ENCODE assay signal across 22 cellular contexts in the genomic region with DNA sequence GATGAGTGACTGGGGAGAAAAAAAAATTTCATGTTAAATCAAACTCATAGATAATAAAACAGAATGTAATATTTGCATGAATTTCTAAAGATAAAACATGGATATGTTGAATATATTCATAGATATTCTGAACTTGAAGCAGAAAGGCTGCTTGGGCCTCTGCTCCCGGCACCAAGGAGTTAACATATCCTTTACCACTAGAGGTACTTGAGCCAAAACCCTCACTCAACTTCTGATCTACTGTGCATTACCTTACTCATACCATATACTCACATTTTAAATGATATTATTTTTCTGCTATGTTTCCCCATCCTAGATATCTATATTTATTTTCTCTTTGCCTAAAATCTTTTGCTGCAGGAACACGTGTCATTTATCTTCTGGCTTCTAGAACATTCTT. TPM values are rescaled to one million over a fixed set of nuclear protein-coding genes. Genes with fewer than 3 reads are reported as not detected.
DNase-seq lines count a peak whose midpoint lies in the region; ATAC-seq and TF ChIP-seq lines count a peak whose summit lies in the region.
"Had no signal": no experiment of that assay in that cellular context is flagged by ENCODE, and none has a peak within 500 bp of the region (broad histone marks: within the 10 kb centered on the region; RNA-seq: fewer than 3 reads in every experiment).

No MANE protein-coding gene starts in this region.

- DNase-seq in GM23248 (peak; percentile 8), RKO (ENCODE audit: low spot score) (peak; percentile 31), foreskin keratinocyte (no peak), brain microvascular endothelial cell (no peak), NCI-H526 (lab: John Stamatoyannopoulos, UW) (no peak), caudate nucleus (lab: John Stamatoyannopoulos, UW) (no peak)
- DNase-seq: ACHN, DMS 273 treated with DMSO at 0.1 percent for 48 hours, GDM1, GOT3, NCI-H1417 treated with DMSO at 0.1 percent for 48 hours, NCI-H187 treated with DMSO at 0.1 percent for 48 hours, NCI-H2227 treated with DMSO at 0.1 percent for 48 hours, NCI-H510A treated with DMSO at 0.1 percent for 48 hours, NCI-H82, OCI-M1, RPMI8226, SHP77 treated with DMSO at 0.1 percent for 48 hours had no signal

- H3K79me2 ChIP-seq in GM23248 (ENCODE audit: insufficient read depth): peaks cover 91% of the 10 kb centered on the region

- H3K27ac ChIP-seq in GM23248 (peak overlapping the region; percentile 67), foreskin keratinocyte (peak overlapping the region; percentile 76), brain microvascular endothelial cell (no peak overlapping the region), caudate nucleus (ENCODE audit: low read depth, low read length) (no peak overlapping the region)

- TF ChIP-seq CTCF in foreskin keratinocyte (conservative IDR thresholded peaks at IDR 0.05): peak; percentile 17
- no peak for TF ChIP-seq CTCF in brain microvascular endothelial cell (IDR thresholded peaks at IDR 0.05; ENCODE audit: low read depth, low read length, missing control alignments)

- no peaks in the 10 kb centered on the region for H3K9me2 ChIP-seq in GM23248 (ENCODE audit: insufficient read depth)

- WGBS in GM23248 (ENCODE audit: low coverage in 1 of 2, low lambda C conversion rate in 2 of 2, missing lambda C conversion rate in 2 of 2), 2 experiments: 98 to 100% methylated on average over 2 of the region's 2 CpGs

- H3K4me3 ChIP-seq in GM23248 (0 out of 2 replicates have a peak overlapping the region, but pooled peaks have one; percentile 0), skeletal muscle satellite cell (ENCODE audit: low read length) (no peak overlapping the region), brain microvascular endothelial cell (ENCODE audit: low read depth, low read length) (no peak overlapping the region)
- H3K4me3 ChIP-seq: GM12878 had no signal

- H3K9ac ChIP-seq in GM23248: peak overlapping the region; percentile 7; the same call in 1 of the 2 replicates
- no peak overlapping the region for H3K9ac ChIP-seq in skeletal muscle satellite cell (ENCODE audit: low read depth, low read length)

- no peaks in the 10 kb centered on the region for H3K9me3 ChIP-seq in GM23248 (ENCODE audit: low read depth)
- no peaks in the 10 kb centered on the region for H3K9me3 ChIP-seq in skeletal muscle satellite cell (replicated peaks; ENCODE audit: low read length)

- no peak overlapping the region for H2AFZ ChIP-seq in GM23248

- peak overlapping the region; percentile 36 for H3K4me2 ChIP-seq in GM23248 (ENCODE audit: unreplicated experiment)
- peak overlapping the region; percentile 42 for H3K4me2 ChIP-seq in skeletal muscle satellite cell (ENCODE audit: low read length)

- no peak for ATAC-seq in foreskin keratinocyte
- ATAC-seq in GM18909 (IDR thresholded peaks at IDR 0.05; ENCODE audit: poor library complexity, unreplicated experiment): no peak
- ATAC-seq: GM12878, HepG2 had no signal

- no peaks in the 10 kb centered on the region; the same call in 1 of the 2 replicates for H4K20me1 ChIP-seq in GM23248 (ENCODE audit: insufficient read depth)

- H3K4me1 ChIP-seq in GM23248 (ENCODE audit: insufficient read depth) (peaks cover 17% of the 10 kb centered on the region), foreskin keratinocyte (peaks cover 28% of the 10 kb centered on the region), skeletal muscle satellite cell (ENCODE audit: control insufficient read depth, insufficient read depth, low read length) (peaks cover 17% of the 10 kb centered on the region)

- H3K27me3 ChIP-seq in GM23248 (replicated peaks; ENCODE audit: insufficient read depth) (no peaks in the 10 kb centered on the region), foreskin keratinocyte (no peaks in the 10 kb centered on the region), skeletal muscle satellite cell (ENCODE audit: control insufficient read depth, insufficient read depth, low read length) (no peaks in the 10 kb centered on the region), brain microvascular endothelial cell (replicated peaks) (no peaks in the 10 kb centered on the region)

- H3F3A ChIP-seq in GM23248 (ENCODE audit: insufficient read depth): peaks cover 33% of the 10 kb centered on the region

- in situ Hi-C loops in GM23248 (cut with MboI): no loop called here
- in situ Hi-C loops in brain microvascular endothelial cell (cut with HindIII; ENCODE audit: low pct_ligation_motif_present, low sequenced_read_pairs): no loop called here

- H3K36me3 ChIP-seq in GM23248 (ENCODE audit: low read depth): no peaks in the 10 kb centered on the region
- H3K36me3 ChIP-seq in skeletal muscle satellite cell (ENCODE audit: insufficient read depth, low read length): peaks cover 9% of the 10 kb centered on the region
- H3K36me3 ChIP-seq in brain microvascular endothelial cell (replicated peaks): no peaks in the 10 kb centered on the region

RNA-seq across cellular contexts. Expression of gene AREL1, which starts 14.9 kb away (rescaled TPM):
- total RNA-seq in GM23248 (2014; rRNA removed; shearing (Covaris generic)): 21.0 and 25.6 TPM in 2 replicates
- polyA plus RNA-seq in GM23248 (2016; fragmentation: Nextera tagmentation; extraction: Ambion mirVana) (12.9 and 14.2 TPM in 2 replicates), foreskin keratinocyte (11.9 and 12.0 TPM in 2 replicates)
- total RNA-seq in foreskin keratinocyte: 34.8 and 34.9 TPM in 2 replicates
- 21.2 and 22.1 TPM in 2 replicates for total RNA-seq in skeletal muscle satellite cell (2012; rRNA removed)

RNA-seq across cellular contexts. Expression of gene FCF1, which starts 15.0 kb away (rescaled TPM):
- total RNA-seq in GM23248 (2014; rRNA removed; shearing (Covaris generic)): 28.7 and 39.2 TPM in 2 replicates
- polyA plus RNA-seq in GM23248 (2016; fragmentation: Nextera tagmentation; extraction: Ambion mirVana) (24.3 and 26.0 TPM in 2 replicates), foreskin keratinocyte (18.9 and 27.2 TPM in 2 replicates)
- total RNA-seq in foreskin keratinocyte: 50.2 and 55.2 TPM in 2 replicates
- 37.4 and 41.3 TPM in 2 replicates for total RNA-seq in skeletal muscle satellite cell (2012; rRNA removed)

Comparison
In these comparisons a context has a peak if more than half of its experiments do, and no peak if none do; other contexts are left out.
1. DNase-seq: peak in GM23248 (single experiment) and RKO (single experiment); none in foreskin keratinocyte (0 of 2), brain microvascular endothelial cell (single experiment), NCI-H526 (0 of 2) and caudate nucleus (0 of 61).
2. H3K27ac ChIP-seq: peak in GM23248 (single experiment) and foreskin keratinocyte (single experiment); none in brain microvascular endothelial cell (single experiment) and caudate nucleus (single experiment).